Comparison of ENCODE assay signal across 2 cellular contexts in genomic region chr1:68448365-68448764, GRCh38.
TF ChIP-seq lines count a peak whose summit lies in the region.

No MANE protein-coding gene starts in this region.

TF ChIP-seq in HEK293T, 16 proteins besides CTCF, POLR2A, EP300 and RAD21:
- TF ChIP-seq ZNF384 (IDR thresholded peaks at IDR 0.05) (no peak), BHLHE40 (IDR thresholded peaks at IDR 0.05; ENCODE audit: borderline replicate concordance) (no peak), L3MBTL2 (conservative IDR thresholded peaks at IDR 0.05) (no peak), TARDBP (IDR thresholded peaks at IDR 0.05) (no peak), HDGF (IDR thresholded peaks at IDR 0.05; ENCODE audit: borderline replicate concordance) (no peak), CTBP1 (IDR thresholded peaks at IDR 0.05; ENCODE audit: borderline replicate concordance) (no peak), ELF4 (IDR thresholded peaks at IDR 0.05) (no peak), LEF1 (IDR thresholded peaks at IDR 0.05; ENCODE audit: borderline replicate concordance) (no peak), ARNT (IDR thresholded peaks at IDR 0.05) (no peak), NFRKB (IDR thresholded peaks at IDR 0.05) (no peak), FOXM1 (IDR thresholded peaks at IDR 0.05; ENCODE audit: borderline replicate concordance) (no peak), SUZ12 (IDR thresholded peaks at IDR 0.05) (no peak), FOXA1 (IDR thresholded peaks at IDR 0.05) (no peak), PKNOX1 (IDR thresholded peaks at IDR 0.05) (no peak), FOXK2 (IDR thresholded peaks at IDR 0.05) (no peak)

TF ChIP-seq in H1, 55 proteins besides CTCF, POLR2A, EP300 and RAD21:
- no peak for TF ChIP-seq PHF8 (conservative IDR thresholded peaks at IDR 0.05; ENCODE audit: low read depth, low read length)
- TF ChIP-seq ATF2 (IDR thresholded peaks at IDR 0.05; ENCODE audit: low read length) = no peak
- TF ChIP-seq CBX8 (IDR thresholded peaks at IDR 0.05; ENCODE audit: borderline replicate concordance, low read depth, low read length) = no peak
- TF ChIP-seq BACH1 (IDR thresholded peaks at IDR 0.05; ENCODE audit: low read length) = no peak
- TF ChIP-seq POLR2AphosphoS5 (IDR thresholded peaks at IDR 0.05; ENCODE audit: low read depth, low read length) = no peak
- TF ChIP-seq CHD2 (IDR thresholded peaks at IDR 0.05; ENCODE audit: low read length) = no peak
